Comparison of ENCODE assay signal across 15 cellular contexts in genomic region chr2:176082885-176083731, GRCh38. TPM values are rescaled to one million over a fixed set of nuclear protein-coding genes. Genes with fewer than 3 reads are reported as not detected.
DNase-seq lines count a peak whose midpoint lies in the region; TF ChIP-seq lines count a peak whose summit lies in the region.
"Had no signal": no experiment of that assay in that cellular context is flagged by ENCODE, and none has a peak within 500 bp of the region (broad histone marks: within the 10 kb centered on the region; RNA-seq: fewer than 3 reads in every experiment).

No MANE protein-coding gene starts in this region.

- H2BK5ac ChIP-seq in neuronal stem cell (ENCODE audit: low read length) = no peak overlapping the region

- no peak overlapping the region for H2AK5ac ChIP-seq in neuronal stem cell (ENCODE audit: low read depth, low read length)

- H3K18ac ChIP-seq in neuronal stem cell (ENCODE audit: low read length) = no peak overlapping the region

- H3K14ac ChIP-seq in neuronal stem cell (ENCODE audit: low read length) = no peak overlapping the region

- no peak overlapping the region for H3K23ac ChIP-seq in neuronal stem cell (ENCODE audit: low read depth, low read length, poor library complexity)

- no peaks in the 10 kb centered on the region for H3K9me3 ChIP-seq in colonic mucosa
- H3K9me3 ChIP-seq in neuronal stem cell (replicated peaks in 1 of 2; ENCODE audit: control insufficient read depth in 2 of 2, insufficient read depth in 1 of 2, low read depth in 1 of 2, low read length in 2 of 2) = peaks cover 0 to 4% of the 10 kb centered on the region in 2 donors
- H3K9me3 ChIP-seq: upper lobe of right lung had no signal

- H2BK12ac ChIP-seq in neuronal stem cell (ENCODE audit: low read length) = no peak overlapping the region

- H3K27me3 ChIP-seq in H7 (ENCODE audit: control insufficient read depth, insufficient read depth, low read length) = peaks cover 98% of the 10 kb centered on the region
- H3K27me3 ChIP-seq in colonic mucosa = peaks cover 98% of the 10 kb centered on the region
- peaks cover 60 to 100% (median 98%) of the 10 kb centered on the region in 3 experiments for H3K27me3 ChIP-seq in neuronal stem cell (ENCODE audit: control insufficient read depth in 3 of 3, insufficient read depth in 3 of 3, low read depth in 1 of 3, low read length in 3 of 3)

- no CpG with 5 or more reads among the region's 66 CpGs for WGBS in neuronal stem cell (ENCODE audit: extremely low coverage in 2 of 2, insufficient read length in 2 of 2, insufficient replicate concordance in 1 of 2), 2 donors

- DNase-seq in NCI-H524 (lab: John Stamatoyannopoulos, UW) (peak; percentile 25 to 35), NCI-H524 treated with DMSO at 0.1 percent for 48 hours (lab: John Stamatoyannopoulos, UW) (no peak), H7 (peak; percentile 82), colonic mucosa (peak; percentile 16), neuronal stem cell (ENCODE audit: low spot score) (no peak), NCI-H1048 (lab: John Stamatoyannopoulos, UW) (no peak), OCI-M2 (lab: John Stamatoyannopoulos, UW; ENCODE audit: unreplicated experiment) (no peak), HuH-7.5 (ENCODE audit: low spot score) (no peak)
- DNase-seq: DMS153; NCI-H226; stimulated activated CD4-positive, alpha-beta T cell treated with anti-CD3 and anti-CD28 coated beads, Interleukin-12 subunit alpha, Interleukin-12 subunit beta, amount 100 ng/mL, for 4 hours; upper lobe of right lung had no signal

- peaks cover 10% of the 10 kb centered on the region for H3K4me1 ChIP-seq in colonic mucosa
- H3K4me1 ChIP-seq in neuronal stem cell (ENCODE audit: control insufficient read depth in 2 of 2, insufficient read depth in 1 of 2, low read depth in 1 of 2, low read length in 2 of 2) = peaks cover 0 to 4% of the 10 kb centered on the region in 2 donors
- H3K4me1 ChIP-seq: breast epithelium had no signal

- no peak overlapping the region for H2BK15ac ChIP-seq in neuronal stem cell (ENCODE audit: low read length)

- no peak overlapping the region for H3K27ac ChIP-seq in colonic mucosa
- H3K27ac ChIP-seq in neuronal stem cell (replicated peaks; ENCODE audit: low read length) = no peak overlapping the region
- H3K27ac ChIP-seq: breast epithelium, upper lobe of right lung had no signal

- no peaks in the 10 kb centered on the region for H3K36me3 ChIP-seq in H7 (replicated peaks; ENCODE audit: control insufficient read depth, insufficient read depth, low read length)
- no peaks in the 10 kb centered on the region for H3K36me3 ChIP-seq in colonic mucosa
- H3K36me3 ChIP-seq in neuronal stem cell (replicated peaks in 1 of 2; ENCODE audit: control insufficient read depth in 2 of 2, insufficient read depth in 2 of 2, low read length in 2 of 2) = no peaks in the 10 kb centered on the region
- H3K36me3 ChIP-seq: breast epithelium, upper lobe of right lung had no signal

- no peak for TF ChIP-seq CTCF in colonic mucosa (IDR thresholded peaks at IDR 0.05)

- no peak overlapping the region for H3K4me3 ChIP-seq in H7 (ENCODE audit: insufficient read depth, low read depth, low read length)
- no peak overlapping the region for H3K4me3 ChIP-seq in colonic mucosa
- no peak overlapping the region for H3K4me3 ChIP-seq in neuronal stem cell (ENCODE audit: low read length in 2 of 2)
- H3K4me3 ChIP-seq: upper lobe of right lung had no signal

- H2BK120ac ChIP-seq in neuronal stem cell (ENCODE audit: low read depth, low read length) = no peak overlapping the region

- H3K9ac ChIP-seq in colonic mucosa (ENCODE audit: low read depth in 2 of 2, low read length in 2 of 2) (no peak overlapping the region), neuronal stem cell (ENCODE audit: low read depth, low read length, poor library complexity) (no peak overlapping the region)

- H3K79me1 ChIP-seq in neuronal stem cell (ENCODE audit: low read depth, low read length) = no peaks in the 10 kb centered on the region

- peak overlapping the region; percentile 79 for H2AFZ ChIP-seq in neuronal stem cell (ENCODE audit: low read length)

- H3K4ac ChIP-seq in neuronal stem cell (ENCODE audit: low read length) = no peak overlapping the region

- intact Hi-C loops in colonic mucosa (cut with DNase I) = no loop called here

- H4K91ac ChIP-seq in neuronal stem cell (ENCODE audit: low read depth, low read length, poor library complexity) = no peak overlapping the region

- H4K8ac ChIP-seq in neuronal stem cell (ENCODE audit: low read depth, low read length) = no peak overlapping the region

- no peak overlapping the region for H3K4me2 ChIP-seq in neuronal stem cell (ENCODE audit: insufficient read depth, low read length, poor library complexity, severe bottlenecking)

RNA-seq across cellular contexts. Expression of gene EVX2, which starts 0.7 kb away (rescaled TPM):
- total RNA-seq in H7 (2014; rRNA removed; shearing (Covaris generic)) = not detected in 2 replicates
- total RNA-seq in colonic mucosa = not detected
- not detected for polyA plus RNA-seq in neuronal stem cell (2013, experiment 1 of 2)
- not detected for polyA plus RNA-seq in neuronal stem cell (2013, experiment 2 of 2)
- total RNA-seq: A172, breast epithelium, glomerular endothelial cell, upper lobe of right lung had no signal

RNA-seq across cellular contexts. Expression of gene HOXD13, which starts 9.4 kb away (rescaled TPM):
- total RNA-seq in H7 (2014; rRNA removed; shearing (Covaris generic)) = 0.07 TPM in 1 of 2 replicates, not detected in the other
- total RNA-seq in colonic mucosa = under 1 TPM; 0.32 to 0.77 TPM
- 0.03 TPM for polyA plus RNA-seq in neuronal stem cell (2013, experiment 1 of 2)
- 0.03 TPM for polyA plus RNA-seq in neuronal stem cell (2013, experiment 2 of 2)
- total RNA-seq: breast epithelium, glomerular endothelial cell, upper lobe of right lung had no signal

RNA-seq across cellular contexts. Expression of gene HOXD12, which starts 16.5 kb away (rescaled TPM):
- total RNA-seq in H7 (2014; rRNA removed; shearing (Covaris generic)) = not detected in 2 replicates
- not detected for total RNA-seq in colonic mucosa
- not detected for polyA plus RNA-seq in neuronal stem cell (2013, experiment 1 of 2)
- not detected for polyA plus RNA-seq in neuronal stem cell (2013, experiment 2 of 2)
- total RNA-seq: A172, breast epithelium, glomerular endothelial cell, upper lobe of right lung had no signal

RNA-seq across cellular contexts. Expression of gene HOXD11, which starts 24.0 kb away (rescaled TPM):
- total RNA-seq in H7 (2014; rRNA removed; shearing (Covaris generic)) = 0.22 TPM in 1 of 2 replicates, not detected in the other
- total RNA-seq in colonic mucosa = 1 to 10 TPM in 1 of 2 donors, under 1 TPM in 1; 0.25 to 1.6 TPM
- polyA plus RNA-seq in neuronal stem cell (2013, experiment 1 of 2) = not detected
- polyA plus RNA-seq in neuronal stem cell (2013, experiment 2 of 2) = not detected
- total RNA-seq: upper lobe of right lung had no signal

RNA-seq across cellular contexts. Expression of gene HOXD10, which starts 33.5 kb away (rescaled TPM):
- 0.03 TPM in 1 of 2 replicates, not detected in the other for total RNA-seq in H7 (2014; rRNA removed; shearing (Covaris generic))
- total RNA-seq in colonic mucosa = 1 to 10 TPM in 1 of 2 donors, under 1 TPM in 1; 0.32 to 1.9 TPM
- polyA plus RNA-seq in neuronal stem cell (2013, experiment 1 of 2) = not detected
- polyA plus RNA-seq in neuronal stem cell (2013, experiment 2 of 2) = not detected

Comparison
In these comparisons a context has a peak if more than half of its experiments do, and no peak if none do; other contexts are left out.
1. DNase-seq: peak in NCI-H524 (2 of 2), H7 (single experiment) and colonic mucosa (single experiment); none in NCI-H524 treated with DMSO at 0.1 percent for 48 hours (single experiment), neuronal stem cell (single experiment), NCI-H1048 (single experiment), OCI-M2 (single experiment) and HuH-7.5 (single experiment).